In the genomic region with DNA sequence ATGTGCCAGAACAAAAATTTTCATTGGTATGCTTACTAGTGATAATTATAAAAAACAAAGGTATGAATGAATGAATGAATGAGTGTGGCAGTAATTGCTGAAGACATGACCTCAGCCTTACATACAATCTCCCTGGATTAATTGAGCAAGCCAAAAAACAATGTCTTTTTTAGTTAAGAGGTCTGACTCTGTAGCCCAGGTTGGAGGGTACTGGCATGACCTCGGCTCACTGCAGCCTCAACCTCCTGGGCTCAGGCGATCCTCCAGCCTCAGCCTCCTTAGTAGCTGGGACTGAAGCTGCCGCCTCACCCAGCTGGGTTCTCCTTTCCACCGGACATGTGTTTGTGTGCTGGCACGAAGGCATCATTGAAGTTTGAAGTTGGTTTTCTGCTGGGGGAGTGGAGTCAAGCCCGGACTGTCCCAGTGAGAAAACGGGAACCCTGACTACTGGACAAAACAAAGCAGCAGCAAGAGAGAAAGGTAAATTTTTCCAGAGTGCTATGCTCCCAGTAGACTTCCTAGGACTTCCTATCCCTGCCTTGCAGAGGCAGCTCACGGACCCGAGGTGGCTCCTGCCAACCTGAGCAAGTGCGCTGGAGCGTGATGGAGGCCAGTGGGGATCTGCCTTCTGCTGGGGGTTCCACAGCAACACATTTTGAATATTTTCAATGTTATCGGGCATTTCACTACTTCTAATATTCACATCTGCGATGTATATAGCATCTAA, we compare ENCODE assay signal across 11 cellular contexts. TPM values are rescaled to one million over a fixed set of nuclear protein-coding genes. Genes with fewer than 3 reads are reported as not detected.
DNase-seq lines count a peak whose midpoint lies in the region; ATAC-seq and TF ChIP-seq lines count a peak whose summit lies in the region.
"Had no signal": no experiment of that assay in that cellular context is flagged by ENCODE, and none has a peak within 500 bp of the region (broad histone marks: within the 10 kb centered on the region; RNA-seq: fewer than 3 reads in every experiment).

No MANE protein-coding gene starts in this region.

- H3K4me2 ChIP-seq in BLaER1: 0 out of 2 replicates have a peak overlapping the region, but pooled peaks have one; percentile 45
- peak overlapping the region; percentile 12; the same call in 1 of the 2 replicates for H3K4me2 ChIP-seq in HCT116 (ENCODE audit: low read length)

- no peak overlapping the region for H3K27ac ChIP-seq in BLaER1
- H3K27ac ChIP-seq in HCT116 (ENCODE audit: low read depth, low read length): no peak overlapping the region
- peak overlapping the region; percentile 62 for H3K27ac ChIP-seq in VCaP
- H3K27ac ChIP-seq: ascending aorta, HL-60 had no signal

- no peak overlapping the region for H3K4me3 ChIP-seq in BLaER1
- no peak overlapping the region for H3K4me3 ChIP-seq in HCT116 (replicated peaks in 1 of 2; ENCODE audit: low read depth in 1 of 2, low read length in 2 of 2)
- no peak overlapping the region for H3K4me3 ChIP-seq in mucosa of descending colon
- H3K4me3 ChIP-seq: ascending aorta had no signal

- no peak overlapping the region for H3K9ac ChIP-seq in BLaER1
- no peak overlapping the region for H3K9ac ChIP-seq in HCT116 (ENCODE audit: low read length)

- BruUV-seq in HCT116 (replicated peaks; lab: Mats Ljungman, UMichigan): no TSS peak

- H3K4me1 ChIP-seq in BLaER1: peaks cover 17% of the 10 kb centered on the region
- peaks cover 11 to 31% of the 10 kb centered on the region in 2 experiments for H3K4me1 ChIP-seq in HCT116 (ENCODE audit: control insufficient read depth in 1 of 2, insufficient read depth in 2 of 2, low read length in 2 of 2)
- peaks cover 3% of the 10 kb centered on the region for H3K4me1 ChIP-seq in mucosa of descending colon (ENCODE audit: low read depth)

- H3K36me3 ChIP-seq in BLaER1 (peaks cover 33% of the 10 kb centered on the region), HCT116 (ENCODE audit: control insufficient read depth in 1 of 2, insufficient read depth in 2 of 2, low read length in 2 of 2) (peaks cover 0 to 4% of the 10 kb centered on the region in 2 experiments; a peak in 2 of 4 replicates), mucosa of descending colon (ENCODE audit: low read depth) (no peaks in the 10 kb centered on the region)

- intact Hi-C loops in HCT116 (cut with micrococcal nuclease) (no loop called here), mucosa of descending colon (cut with DNase I, micrococcal nuclease) (loop anchor here (10.0 kb wide), 1 partner anchor 152 kb away; a partner anchor contains a TSS), left colon (cut with DNase I, micrococcal nuclease) (no loop called here)

- TF ChIP-seq RAD21 in HCT116 (IDR thresholded peaks at IDR 0.05; ENCODE audit: low read depth): no peak

- no peak for TF ChIP-seq POLR2A in HCT116 (IDR thresholded peaks at IDR 0.05; ENCODE audit: borderline replicate concordance, extremely low read depth, insufficient read depth, insufficient read length)

- H3K27me3 ChIP-seq in BLaER1 (no peaks in the 10 kb centered on the region), HCT116 (ENCODE audit: insufficient read depth, low read length) (peaks cover under 1% of the 10 kb centered on the region; the same call in 1 of the 2 replicates)
- H3K27me3 ChIP-seq: ascending aorta had no signal

- no peaks in the 10 kb centered on the region for H3K79me2 ChIP-seq in HCT116 (ENCODE audit: insufficient read depth, low read length)

- TF ChIP-seq CTCF in HCT116 (IDR thresholded peaks at IDR 0.05 in 2 of 3, conservative IDR thresholded peaks at IDR 0.05 in 1 of 3; ENCODE audit: borderline replicate concordance in 1 of 3, insufficient read depth in 1 of 3, low read depth in 2 of 3, low read length in 2 of 3) (no peak), VCaP (conservative IDR thresholded peaks at IDR 0.05) (no peak), mucosa of descending colon (IDR thresholded peaks at IDR 0.05) (no peak)

- H3K9me2 ChIP-seq in HCT116 (ENCODE audit: insufficient read depth): no peaks in the 10 kb centered on the region

- no peak for ATAC-seq in HCT116
- ATAC-seq in mucosa of descending colon: no peak
- ATAC-seq in left colon: no peak
- ATAC-seq: CD8-positive, alpha-beta T cell had no signal

- RAD21 ChIA-PET in HCT116 (lab: Charles Lee; ENCODE audit: low non-redundant PET in 1 of 2, low total read pairs in 2 of 2, uncharacterized antibody in 2 of 2, unreplicated experiment in 2 of 2): no interaction called here

- no peak for DNase-seq in HCT116 (ENCODE audit: low read depth, low spot score)
- peak; percentile 55 for DNase-seq in left kidney (ENCODE audit: low read depth, low spot score)
- no peak for DNase-seq in putamen (ENCODE audit: low spot score)
- no peak for DNase-seq in mucosa of descending colon
- no peak for DNase-seq in left colon
- no peak for DNase-seq in A172 (ENCODE audit: low spot score)

- CTCF ChIA-PET in HCT116 (lab: Charles Lee): interaction anchor here (0.9 kb wide), 1 partner anchor 48 kb away, joined by 3 read pairs; no protein-coding TSS in a partner anchor

- no peak overlapping the region for H2AFZ ChIP-seq in HCT116 (ENCODE audit: low read depth, low read length, poor library complexity, severe bottlenecking)

- POLR2A ChIA-PET in HCT116 (lab: Charles Lee): interaction anchor here (0.8 kb wide), 1 partner anchor 36 kb away, joined by 3 read pairs; no protein-coding TSS in a partner anchor

- H3K9me3 ChIP-seq in BLaER1: peaks cover 12% of the 10 kb centered on the region
- H3K9me3 ChIP-seq in HCT116 (ENCODE audit: control insufficient read depth in 1 of 2, insufficient read depth in 1 of 2, low read depth in 1 of 2, low read length in 2 of 2): no peaks in the 10 kb centered on the region
- H3K9me3 ChIP-seq in mucosa of descending colon: no peaks in the 10 kb centered on the region
- H3K9me3 ChIP-seq: ascending aorta had no signal

- no peaks in the 10 kb centered on the region for H4K20me1 ChIP-seq in BLaER1
- H4K20me1 ChIP-seq in HCT116 (ENCODE audit: insufficient read depth): no peaks in the 10 kb centered on the region

TF ChIP-seq in HCT116, 20 proteins besides CTCF, POLR2A, EP300 and RAD21 (continues in another document):
- TF ChIP-seq, protein P1, sequence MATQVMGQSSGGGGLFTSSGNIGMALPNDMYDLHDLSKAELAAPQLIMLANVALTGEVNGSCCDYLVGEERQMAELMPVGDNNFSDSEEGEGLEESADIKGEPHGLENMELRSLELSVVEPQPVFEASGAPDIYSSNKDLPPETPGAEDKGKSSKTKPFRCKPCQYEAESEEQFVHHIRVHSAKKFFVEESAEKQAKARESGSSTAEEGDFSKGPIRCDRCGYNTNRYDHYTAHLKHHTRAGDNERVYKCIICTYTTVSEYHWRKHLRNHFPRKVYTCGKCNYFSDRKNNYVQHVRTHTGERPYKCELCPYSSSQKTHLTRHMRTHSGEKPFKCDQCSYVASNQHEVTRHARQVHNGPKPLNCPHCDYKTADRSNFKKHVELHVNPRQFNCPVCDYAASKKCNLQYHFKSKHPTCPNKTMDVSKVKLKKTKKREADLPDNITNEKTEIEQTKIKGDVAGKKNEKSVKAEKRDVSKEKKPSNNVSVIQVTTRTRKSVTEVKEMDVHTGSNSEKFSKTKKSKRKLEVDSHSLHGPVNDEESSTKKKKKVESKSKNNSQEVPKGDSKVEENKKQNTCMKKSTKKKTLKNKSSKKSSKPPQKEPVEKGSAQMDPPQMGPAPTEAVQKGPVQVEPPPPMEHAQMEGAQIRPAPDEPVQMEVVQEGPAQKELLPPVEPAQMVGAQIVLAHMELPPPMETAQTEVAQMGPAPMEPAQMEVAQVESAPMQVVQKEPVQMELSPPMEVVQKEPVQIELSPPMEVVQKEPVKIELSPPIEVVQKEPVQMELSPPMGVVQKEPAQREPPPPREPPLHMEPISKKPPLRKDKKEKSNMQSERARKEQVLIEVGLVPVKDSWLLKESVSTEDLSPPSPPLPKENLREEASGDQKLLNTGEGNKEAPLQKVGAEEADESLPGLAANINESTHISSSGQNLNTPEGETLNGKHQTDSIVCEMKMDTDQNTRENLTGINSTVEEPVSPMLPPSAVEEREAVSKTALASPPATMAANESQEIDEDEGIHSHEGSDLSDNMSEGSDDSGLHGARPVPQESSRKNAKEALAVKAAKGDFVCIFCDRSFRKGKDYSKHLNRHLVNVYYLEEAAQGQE (IDR thresholded peaks at IDR 0.05; ENCODE audit: low read depth): no peak
- TF ChIP-seq, protein P2, sequence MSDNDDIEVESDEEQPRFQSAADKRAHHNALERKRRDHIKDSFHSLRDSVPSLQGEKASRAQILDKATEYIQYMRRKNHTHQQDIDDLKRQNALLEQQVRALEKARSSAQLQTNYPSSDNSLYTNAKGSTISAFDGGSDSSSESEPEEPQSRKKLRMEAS (IDR thresholded peaks at IDR 0.05): no peak
- no peak for TF ChIP-seq SIN3A (IDR thresholded peaks at IDR 0.05; ENCODE audit: low read depth)
- TF ChIP-seq EZH2 (IDR thresholded peaks at IDR 0.05): no peak
- no peak for TF ChIP-seq SP1 (IDR thresholded peaks at IDR 0.05; ENCODE audit: low read depth)
- TF ChIP-seq CBX3 (IDR thresholded peaks at IDR 0.05; ENCODE audit: low read depth): no peak
- TF ChIP-seq JUND (IDR thresholded peaks at IDR 0.05): no peak
- TF ChIP-seq TCF7L2 (IDR thresholded peaks at IDR 0.05; ENCODE audit: borderline replicate concordance, extremely low read depth, insufficient read depth, insufficient read length): no peak
- TF ChIP-seq, protein P3, sequence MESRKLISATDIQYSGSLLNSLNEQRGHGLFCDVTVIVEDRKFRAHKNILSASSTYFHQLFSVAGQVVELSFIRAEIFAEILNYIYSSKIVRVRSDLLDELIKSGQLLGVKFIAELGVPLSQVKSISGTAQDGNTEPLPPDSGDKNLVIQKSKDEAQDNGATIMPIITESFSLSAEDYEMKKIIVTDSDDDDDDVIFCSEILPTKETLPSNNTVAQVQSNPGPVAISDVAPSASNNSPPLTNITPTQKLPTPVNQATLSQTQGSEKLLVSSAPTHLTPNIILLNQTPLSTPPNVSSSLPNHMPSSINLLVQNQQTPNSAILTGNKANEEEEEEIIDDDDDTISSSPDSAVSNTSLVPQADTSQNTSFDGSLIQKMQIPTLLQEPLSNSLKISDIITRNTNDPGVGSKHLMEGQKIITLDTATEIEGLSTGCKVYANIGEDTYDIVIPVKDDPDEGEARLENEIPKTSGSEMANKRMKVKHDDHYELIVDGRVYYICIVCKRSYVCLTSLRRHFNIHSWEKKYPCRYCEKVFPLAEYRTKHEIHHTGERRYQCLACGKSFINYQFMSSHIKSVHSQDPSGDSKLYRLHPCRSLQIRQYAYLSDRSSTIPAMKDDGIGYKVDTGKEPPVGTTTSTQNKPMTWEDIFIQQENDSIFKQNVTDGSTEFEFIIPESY (IDR thresholded peaks at IDR 0.05; ENCODE audit: extremely low read depth, insufficient replicate concordance, low read length): no peak

RNA-seq across cellular contexts. Expression of a gene that starts 6.4 kb away (rescaled TPM):
- total RNA-seq in HCT116 (2021; ENCODE audit: unreplicated experiment) (121 TPM), mucosa of descending colon (10 to 100 TPM; 52.7 to 70.4 (median 56.0) TPM), left colon (10 to 100 TPM; 60.7 to 74.8 TPM)
- 136 and 146 TPM in 2 replicates for polyA plus RNA-seq in HCT116 (2012)
- 139 and 142 TPM in 2 replicates for total RNA-seq in A172 (2014; rRNA removed; shearing (Covaris generic))

RNA-seq across cellular contexts. Expression of a gene that starts 19.5 kb away (rescaled TPM):
- total RNA-seq in HCT116 (2021; ENCODE audit: unreplicated experiment) (52.4 TPM), mucosa of descending colon (100 to 1,000 TPM; 115 to 197 (median 120) TPM), left colon (100 to 1,000 TPM; 112 to 168 TPM)
- polyA plus RNA-seq in HCT116 (2012): 27.1 and 27.9 TPM in 2 replicates
- 21.0 and 25.9 TPM in 2 replicates for total RNA-seq in A172 (2014; rRNA removed; shearing (Covaris generic))

Comparison
In these comparisons a context has a peak if more than half of its experiments do, and no peak if none do; other contexts are left out.
1. intact Hi-C loops: an anchor here in mucosa of descending colon (10.0 kb wide); none called in HCT116 and left colon.